Comparison of ENCODE assay signal across 21 cellular contexts in the genomic region with DNA sequence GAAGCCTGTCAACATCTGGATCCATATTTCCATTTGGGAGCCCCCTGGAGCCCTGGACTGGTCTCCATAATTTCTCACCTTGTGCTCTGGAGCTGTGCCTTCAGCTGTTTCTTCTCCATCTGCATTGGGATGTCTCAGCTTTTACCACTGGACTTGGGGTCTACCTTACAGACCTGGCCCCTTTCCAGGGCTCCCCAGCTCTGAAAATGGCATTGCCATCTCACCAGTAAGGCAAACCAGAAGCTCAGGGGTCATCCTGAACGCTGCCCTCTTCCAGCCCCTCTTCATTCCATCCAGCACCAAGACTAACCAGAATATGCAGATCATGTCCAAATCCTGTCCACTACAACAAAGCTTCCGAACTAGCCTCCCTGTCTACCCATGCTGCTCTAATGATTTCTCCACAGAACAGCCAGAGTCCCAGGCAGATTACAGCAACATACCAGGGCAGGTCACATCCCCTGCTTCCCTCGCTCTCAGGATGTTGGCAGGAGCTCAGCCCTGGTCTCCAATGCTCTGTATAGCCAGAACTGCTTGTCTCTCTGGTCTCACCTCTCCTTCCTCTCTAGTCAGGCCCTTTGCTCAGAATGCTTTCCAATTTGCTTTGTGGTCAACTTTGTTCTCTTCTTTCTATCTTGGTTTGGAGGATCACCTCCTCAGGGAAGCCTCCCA. TPM values are rescaled to one million over a fixed set of nuclear protein-coding genes. Genes with fewer than 3 reads are reported as not detected.
"Had no signal": no experiment of that assay in that cellular context is flagged by ENCODE, and none has a peak within 500 bp of the region (broad histone marks: within the 10 kb centered on the region; RNA-seq: fewer than 3 reads in every experiment).

No MANE protein-coding gene starts in this region.

- H3K4me1 ChIP-seq: ascending aorta, foreskin keratinocyte, lower lobe of right lung, parathyroid adenoma, tibial nerve had no signal

- H3K4me3 ChIP-seq: ascending aorta, lower lobe of right lung, tibial nerve had no signal

- H3K36me3 ChIP-seq: ascending aorta had no signal

- H3K9me3 ChIP-seq: ascending aorta, lower lobe of right lung, tibial nerve had no signal

- ATAC-seq: activated CD8-positive, alpha-beta T cell treated with anti-CD3 and anti-CD28 coated beads for 36 hours; activated naive CD8-positive, alpha-beta T cell treated with anti-CD3 and anti-CD28 coated beads, Interleukin-2, amount 50 U/mL, for 24 hours; activated T-cell treated with anti-CD3 and anti-CD28 coated beads, Interleukin-2, amount 50 U/mL, for 4 hours; effector memory CD8-positive, alpha-beta T cell; foreskin keratinocyte; natural killer cell; SK-N-SH treated with all-trans-retinoic acid at 6 μM for 48 hours; stimulated activated naive CD8-positive, alpha-beta T cell treated with anti-CD3 and anti-CD28 coated beads, Interleukin-15, Interleukin-2, amounts not matched to agents 100 U/mL and 50 U/mL, for 24 hours; T-cell had no signal

- DNase-seq: activated CD4-positive, alpha-beta T cell treated with anti-CD3 and anti-CD28 coated beads for 48 hours; activated CD4-positive, CD25-positive, alpha-beta regulatory T cell; activated CD8-positive, alpha-beta T cell treated with anti-CD3 and anti-CD28 coated beads for 36 hours; activated naive CD4-positive, alpha-beta T cell treated with anti-CD3 and anti-CD28 coated beads for 36 hours; activated naive CD8-positive, alpha-beta T cell treated with anti-CD3 and anti-CD28 coated beads, Interleukin-2, amount 50 U/mL, for 24 hours; activated T-cell treated with anti-CD3 and anti-CD28 coated beads, Interleukin-2, amount 50 U/mL, for 4 hours; effector memory CD8-positive, alpha-beta T cell; foreskin keratinocyte; immature natural killer cell; kidney glomerular epithelial cell; lower lobe of right lung; natural killer cell; stimulated activated naive CD8-positive, alpha-beta T cell treated with anti-CD3 and anti-CD28 coated beads, Interleukin-15, Interleukin-2, amounts not matched to agents 100 U/mL and 50 U/mL, for 24 hours; substantia nigra; T-cell had no signal

- H3K27ac ChIP-seq: ascending aorta, epithelial cell of prostate, foreskin keratinocyte, lower lobe of right lung, parathyroid adenoma, tibial nerve had no signal

- FAIRE-seq: urothelium cell line had no signal

- H3K27me3 ChIP-seq: ascending aorta, foreskin keratinocyte, tibial nerve had no signal

RNA-seq across cellular contexts. Expression of a gene that starts 17.7 kb away (rescaled TPM):
- total RNA-seq: ascending aorta, natural killer cell had no signal
